ENCODE assay signal across 10 cellular contexts in the genomic region with DNA sequence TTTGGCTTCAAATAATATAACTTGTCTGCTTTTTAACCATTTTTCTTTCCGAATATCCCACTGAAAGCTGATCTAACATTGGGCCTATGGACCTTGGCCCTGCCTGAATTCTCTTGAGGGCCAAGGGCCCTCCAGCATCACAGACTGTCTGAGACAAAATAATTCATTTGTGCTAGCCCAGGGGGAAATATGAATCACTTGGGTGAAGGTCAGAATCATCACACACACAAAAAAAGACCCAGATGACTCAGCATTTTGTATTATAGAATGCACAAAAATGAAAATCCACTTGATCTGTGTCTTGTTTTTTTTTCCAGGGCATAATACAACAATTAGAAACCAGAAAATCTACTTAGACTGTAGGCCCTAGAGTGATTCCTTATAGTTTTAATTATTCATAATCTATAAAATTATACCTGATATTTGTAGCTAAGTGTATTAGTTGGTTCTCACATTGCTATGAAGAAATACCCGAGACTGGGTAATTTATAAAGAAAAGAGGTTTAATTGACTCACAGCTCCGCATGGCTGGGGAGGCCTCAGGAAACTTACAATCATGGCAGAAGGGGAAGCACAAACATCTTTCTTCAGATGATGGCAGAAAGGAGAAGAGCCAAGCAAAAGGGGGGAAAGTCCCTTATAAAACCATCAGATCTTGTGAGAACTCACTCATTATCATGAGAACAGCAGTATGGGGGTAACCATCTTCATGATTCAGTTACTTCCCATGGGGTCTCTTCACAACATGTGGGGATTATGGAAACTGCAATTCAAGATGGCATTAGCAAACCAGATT. TPM values are rescaled to one million over a fixed set of nuclear protein-coding genes. Genes with fewer than 3 reads are reported as not detected.
A peak's percentile ranks its signal among the peaks of the same experiment; 100 is the strongest.
DNase-seq lines count a peak whose midpoint lies in the region; ATAC-seq, FAIRE-seq and TF ChIP-seq lines count a peak whose summit lies in the region.
"Had no signal": no experiment of that assay in that cellular context is flagged by ENCODE, and none has a peak within 500 bp of the region (broad histone marks: within the 10 kb centered on the region; RNA-seq: fewer than 3 reads in every experiment).

No MANE protein-coding gene starts in this region.

- no peaks in the 10 kb centered on the region for H4K20me1 ChIP-seq in GM12878 (ENCODE audit: control insufficient read depth, insufficient read depth)

- no peaks in the 10 kb centered on the region for H3K36me3 Mint-ChIP-seq in naive thymus-derived CD4-positive, alpha-beta T cell

- POLR2A ChIA-PET in GM12878 (lab: Charles Lee) = interaction anchor here (0.6 to 2.4 kb wide), 4 partner anchors 11 to 37 kb away, joined by 3 to 16 read pairs (median 6); partner anchors contain the start of gene RDX
- POLR2A ChIA-PET in naive thymus-derived CD4-positive, alpha-beta T cell (lab: Charles Lee) = no interaction called here
- POLR2A ChIA-PET in HEK293T (lab: Yijun Ruan, JAX) = no interaction called here

- no peaks in the 10 kb centered on the region for H3K9me3 Mint-ChIP-seq in naive thymus-derived CD4-positive, alpha-beta T cell

- peak; percentile 93 for ATAC-seq in GM12878
- ATAC-seq in naive thymus-derived CD4-positive, alpha-beta T cell = peak; percentile 31
- no peak for ATAC-seq in HG03095 (IDR thresholded peaks at IDR 0.05; ENCODE audit: unreplicated experiment)
- no peak for ATAC-seq in GM21737 (IDR thresholded peaks at IDR 0.05; ENCODE audit: unreplicated experiment)

- H3K4me1 ChIP-seq in GM12878 (ENCODE audit: control insufficient read depth, insufficient read depth, low read length) = peaks cover 3% of the 10 kb centered on the region; the same call in 1 of the 2 replicates
- no peaks in the 10 kb centered on the region for H3K4me1 ChIP-seq in naive thymus-derived CD4-positive, alpha-beta T cell (ENCODE audit: control insufficient read depth in 2 of 2, insufficient read depth in 2 of 2, low read length in 2 of 2)

- intact Hi-C loops in GM12878 (cut with micrococcal nuclease; ENCODE audit: unreplicated experiment) = loop anchor here (5.0 kb wide), 1 partner anchor 35 kb away; no protein-coding TSS in a partner anchor
- intact Hi-C loops in naive thymus-derived CD4-positive, alpha-beta T cell (cut with micrococcal nuclease) = no loop called here

- SMC1A ChIA-PET in GM12878 (lab: Charles Lee; ENCODE audit: uncharacterized antibody, unreplicated experiment) = interaction anchor here (0.5 to 2.7 kb wide), 15 partner anchors 13 to 1702 kb away, joined by 3 to 12 read pairs (median 4); no protein-coding TSS in a partner anchor

- H3K27ac ChIP-seq in GM12878 (ENCODE audit: control insufficient read depth, insufficient read depth) = peak overlapping the region; percentile 33; the same call in 1 of the 2 replicates
- H3K27ac ChIP-seq in naive thymus-derived CD4-positive, alpha-beta T cell (ENCODE audit: low read depth, low read length) = no peak overlapping the region
- H3K27ac ChIP-seq: cardiac muscle cell had no signal

- H3K36me3 ChIP-seq in GM12878 (ENCODE audit: control insufficient read depth in 2 of 2, insufficient read depth in 2 of 2, low read length in 1 of 2) = no peaks in the 10 kb centered on the region
- H3K36me3 ChIP-seq in naive thymus-derived CD4-positive, alpha-beta T cell (ENCODE audit: control insufficient read depth in 2 of 3, insufficient read depth in 3 of 3, low read length in 3 of 3) = no peaks in the 10 kb centered on the region
- H3K36me3 ChIP-seq: cardiac muscle cell had no signal

- H3K4me2 ChIP-seq in GM12878 (ENCODE audit: control insufficient read depth, insufficient read depth) = no peak overlapping the region

- no peak for TF ChIP-seq RAD21 in GM12878 (IDR thresholded peaks at IDR 0.05; ENCODE audit: insufficient read depth, low read depth, low read length)

- in situ Hi-C loops in GM12878 (cut with MboI) = no loop called here

- no peak overlapping the region for H3K9ac ChIP-seq in GM12878 (ENCODE audit: control insufficient read depth, insufficient read depth, low read length)

- no peak overlapping the region for H3K4me3 Mint-ChIP-seq in naive thymus-derived CD4-positive, alpha-beta T cell

- H3K27ac Mint-ChIP-seq in naive thymus-derived CD4-positive, alpha-beta T cell = no peak overlapping the region

- H3K27me3 ChIP-seq in GM12878 (replicated peaks in 1 of 2; ENCODE audit: control insufficient read depth in 2 of 2, insufficient read depth in 2 of 2, low read length in 1 of 2) = no peaks in the 10 kb centered on the region
- no peaks in the 10 kb centered on the region for H3K27me3 ChIP-seq in naive thymus-derived CD4-positive, alpha-beta T cell (ENCODE audit: control insufficient read depth in 2 of 2, insufficient read depth in 2 of 2, low read length in 2 of 2)
- H3K27me3 ChIP-seq: cardiac muscle cell had no signal

- peak; percentile 60 for FAIRE-seq in GM12892 (lab: Jason Lieb, UNC)
- no peak for FAIRE-seq in HTR-8/SVneo (lab: Jason Lieb, UNC)
- FAIRE-seq in GM12878 (lab: Jason Lieb, UNC) = no peak

- no peaks in the 10 kb centered on the region for H3K9me3 ChIP-seq in GM12878 (replicated peaks; ENCODE audit: control insufficient read depth, insufficient read depth, low read length)
- H3K9me3 ChIP-seq in naive thymus-derived CD4-positive, alpha-beta T cell (ENCODE audit: control insufficient read depth in 2 of 3, low read length in 3 of 3) = no peaks in the 10 kb centered on the region

- H3K4me3 ChIP-seq in GM12878 = no peak overlapping the region
- H3K4me3 ChIP-seq in naive thymus-derived CD4-positive, alpha-beta T cell (ENCODE audit: low read length) = no peak overlapping the region
- H3K4me3 ChIP-seq: cardiac muscle cell had no signal

- no peak for TF ChIP-seq POLR2A in GM12892 (IDR thresholded peaks at IDR 0.05; ENCODE audit: low read depth, low read length)
- no peak for TF ChIP-seq POLR2A in GM12878 (IDR thresholded peaks at IDR 0.05; ENCODE audit: low read depth, low read length)

- peaks cover 0 to 7% (median 0%) of the 10 kb centered on the region in 7 donors for H3K4me1 Mint-ChIP-seq in naive thymus-derived CD4-positive, alpha-beta T cell

- no TSS peak for BruUV-seq in GM12878 (replicated peaks; lab: Mats Ljungman, UMichigan)

- TF ChIP-seq CTCF in GM12878 (IDR thresholded peaks at IDR 0.05 in 2 of 3, conservative IDR thresholded peaks at IDR 0.05 in 1 of 3; ENCODE audit: control insufficient read depth in 2 of 3, extremely low read depth in 1 of 3, insufficient read depth in 1 of 3, low read depth in 3 of 3, low read length in 3 of 3) = no peak

- H3K27me3 Mint-ChIP-seq in naive thymus-derived CD4-positive, alpha-beta T cell = no peaks in the 10 kb centered on the region

- DNase-seq in GM12892 (ENCODE audit: insufficient read length) (no peak), HTR-8/SVneo (ENCODE audit: insufficient read length, low spot score) (peak; percentile 61), GM12878 (ENCODE audit: low read depth, low spot score) (no peak), HEK293T (ENCODE audit: extremely low spot score) (no peak), DMS153 (lab: John Stamatoyannopoulos, UW) (no peak)
- DNase-seq in naive thymus-derived CD4-positive, alpha-beta T cell = no peak
- DNase-seq: NCI-H524 had no signal

- RAD21 ChIA-PET in GM12878 (lab: Charles Lee; ENCODE audit: unreplicated experiment) = interaction anchor here (0.9 to 2.1 kb wide), 6 partner anchors 14 to 62 kb away, joined by 3 to 9 read pairs (median 6); no protein-coding TSS in a partner anchor

- no peaks in the 10 kb centered on the region for H3K79me2 ChIP-seq in GM12878 (ENCODE audit: control insufficient read depth, insufficient read depth, low read length)

- no peak for TF ChIP-seq EP300 in GM12878 (IDR thresholded peaks at IDR 0.05; ENCODE audit: borderline replicate concordance in 1 of 2, control insufficient read depth in 1 of 2, low read depth in 2 of 2, low read length in 2 of 2)

- CTCF ChIA-PET in GM12878 (lab: Yijun Ruan, JAX) = interaction anchor here (1.0 to 1.6 kb wide), 9 partner anchors 10 to 65 kb away, joined by 3 to 5 read pairs (median 4); partner anchors contain the start of gene RDX
- CTCF ChIA-PET in naive thymus-derived CD4-positive, alpha-beta T cell (lab: Charles Lee) = no interaction called here
- CTCF ChIA-PET in HEK293T (lab: Yijun Ruan, JAX) = no interaction called here

- H2AFZ ChIP-seq in GM12878 (ENCODE audit: control insufficient read depth, low read depth, low read length) = peak overlapping the region; percentile 65

- 20% methylated on average over 3 of the region's 3 CpGs for WGBS in GM12878 (ENCODE audit: insufficient coverage, insufficient replicate concordance, low lambda C conversion rate, missing lambda C conversion rate)

TF ChIP-seq in GM12878, 131 proteins besides CTCF, POLR2A, EP300 and RAD21 (continues in another document):
- no peak for TF ChIP-seq KLF5 (IDR thresholded peaks at IDR 0.05; ENCODE audit: partially characterized antibody)

TF ChIP-seq in HEK293T, 16 proteins besides CTCF, POLR2A, EP300 and RAD21 (continues in another document):
- TF ChIP-seq ELF4 (IDR thresholded peaks at IDR 0.05) (no peak), HDGF (IDR thresholded peaks at IDR 0.05; ENCODE audit: borderline replicate concordance) (no peak)

RNA-seq across cellular contexts. Expression of gene RDX, which starts 15.6 kb away (rescaled TPM):
- 47.9 TPM for polyA plus RNA-seq in GM12892 (2012; ENCODE audit: missing spikeins)
- total RNA-seq in GM12878 (2013; cell fraction: nucleolus; rRNA removed) = 134 and 138 TPM in 2 replicates
- total RNA-seq in GM12878 (2014; rRNA removed) = 24.6 and 31.7 TPM in 2 replicates
- 50.3 and 53.0 TPM in 2 replicates for total RNA-seq in GM12878 (2014; rRNA removed; fragmentation: Illumina TruSeq; extraction: Trizol)
- total RNA-seq in GM12878 (2021) = 57.5 and 62.0 TPM in 2 replicates
- polyA plus RNA-seq in GM12878 (2011; ENCODE audit: low read depth) = 16.7 TPM
- polyA plus RNA-seq in GM12878 (2011; rRNA removed) = 48.1 and 108 TPM in 2 replicates
- 13.5 and 19.8 TPM in 2 replicates for polyA plus RNA-seq in GM12878 (2011; cell fraction: cytosol; rRNA removed)
- polyA plus RNA-seq in GM12878 (2011; cell fraction: nucleus; rRNA removed) = 23.7 and 36.3 TPM in 2 replicates
- 21.9 and 34.0 TPM in 2 replicates for polyA plus RNA-seq in GM12878 (2012)
- polyA plus RNA-seq in GM12878 (2014; fragmentation: Illumina TruSeq; extraction: Trizol) = 44.8 and 47.4 TPM in 2 replicates
- polyA plus RNA-seq in GM12878 (2014; fragmentation: Nextera tagmentation; extraction: Ambion mirVana) = 10 to 100 TPM; 37.4 to 40.3 TPM
- 22.5 and 31.1 TPM in 2 replicates for polyA plus RNA-seq in GM12878 (2014; rRNA removed)
- 10 to 100 TPM; 55.5 to 62.2 TPM for polyA plus RNA-seq in GM12878 (2016; fragmentation: Nextera tagmentation; extraction: Ambion mirVana)
- polyA minus RNA-seq in GM12878 (2011; rRNA and poly(A)+ RNA removed) = 29.6 and 59.3 TPM in 2 replicates
- 16.8 and 25.0 TPM in 2 replicates for polyA minus RNA-seq in GM12878 (2011; cell fraction: cytosol; rRNA and poly(A)+ RNA removed)
- 14.3 and 27.2 TPM in 2 replicates for polyA minus RNA-seq in GM12878 (2011; cell fraction: nucleus; rRNA and poly(A)+ RNA removed)
- 10 to 100 TPM; 14.0 to 63.6 (median 17.0) TPM for total RNA-seq in naive thymus-derived CD4-positive, alpha-beta T cell
- polyA plus RNA-seq in naive thymus-derived CD4-positive, alpha-beta T cell = 1 to 10 TPM; 6.9 to 8.2 TPM

Comparison
In these comparisons a context has a peak if more than half of its experiments do, and no peak if none do; other contexts are left out.
1. ATAC-seq: peak in GM12878 (single experiment) and naive thymus-derived CD4-positive, alpha-beta T cell (single experiment); none in HG03095 (single experiment) and GM21737 (single experiment).